In genomic region chr17:47879776-47880452, GRCh38 we compare ENCODE assay signal across 26 cellular contexts. TPM values are rescaled to one million over a fixed set of nuclear protein-coding genes. Genes with fewer than 3 reads are reported as not detected.
"Had no signal": no experiment of that assay in that cellular context is flagged by ENCODE, and none has a peak within 500 bp of the region (broad histone marks: within the 10 kb centered on the region; RNA-seq: fewer than 3 reads in every experiment).

No MANE protein-coding gene starts in this region.

- DNase-seq: dorsolateral prefrontal cortex; effector CD4-positive, alpha-beta T cell; gastrocnemius medialis; head of caudate nucleus; left ventricle myocardium superior; mucosa of descending colon; naive B cell; stimulated activated CD4-positive, alpha-beta T cell treated with anti-CD3 and anti-CD28 coated beads, Interleukin-2, amount 100 ng/mL, for 24 hours; stimulated activated CD4-positive, alpha-beta T cell treated with anti-CD3 and anti-CD28 coated beads, Interleukin-4, amount 100 ng/mL, for 24 hours; stimulated activated naive CD4-positive, alpha-beta T cell treated with Interleukin-2 at 50 U/mL for 16 hours; stomach; thyroid gland had no signal

- H3K4me1 ChIP-seq: thyroid gland had no signal

- H3K27ac Mint-ChIP-seq: memory B cell; progenitor cell of endocrine pancreas; stimulated activated effector memory CD8-positive, alpha-beta T cell treated with anti-CD3 and anti-CD28 coated beads, Interleukin-12 subunit alpha, Interleukin-12 subunit beta, amount 100 ng/mL, for 72 hours had no signal

- H3K79me2 ChIP-seq: parathyroid adenoma had no signal

- ATAC-seq: esophagus mucosa; gastrocnemius medialis; left ventricle myocardium superior; mucosa of descending colon; natural killer cell treated with Interleukin-12 subunit alpha and Interleukin-12 subunit beta and Interleukin-15 and Interleukin-18, amount 100 ng/mL, for 72 hours; sciatic nerve had no signal

- H3K4me3 ChIP-seq: dorsolateral prefrontal cortex, gastrocnemius medialis, lung, mucosa of descending colon, stomach, thyroid gland had no signal

- H3K27ac ChIP-seq: dorsolateral prefrontal cortex, epithelial cell of prostate, gastrocnemius medialis, parathyroid adenoma, stomach, thyroid gland had no signal

- H3K9me3 ChIP-seq: gastrocnemius medialis, mucosa of descending colon, stomach, thyroid gland had no signal

- H3K4me1 Mint-ChIP-seq: memory B cell, neural crest cell had no signal

- H3K27me3 ChIP-seq: thyroid gland had no signal

- H3K4me3 Mint-ChIP-seq: memory B cell; naive B cell; natural killer cell treated with Interleukin-12 subunit alpha and Interleukin-12 subunit beta and Interleukin-15 and Interleukin-18, amount 100 ng/mL, for 72 hours; neural crest cell; stimulated activated effector memory CD8-positive, alpha-beta T cell treated with anti-CD3 and anti-CD28 coated beads, Interleukin-12 subunit alpha, Interleukin-12 subunit beta, amount 100 ng/mL, for 72 hours had no signal

- H3K9ac ChIP-seq: parathyroid adenoma had no signal

- H2AFZ ChIP-seq: parathyroid adenoma had no signal

- H3K9me3 Mint-ChIP-seq: memory B cell; natural killer cell treated with Interleukin-12 subunit alpha and Interleukin-12 subunit beta and Interleukin-15 and Interleukin-18, amount 100 ng/mL, for 72 hours; neural crest cell; stimulated activated effector memory CD8-positive, alpha-beta T cell treated with anti-CD3 and anti-CD28 coated beads, Interleukin-12 subunit alpha, Interleukin-12 subunit beta, amount 100 ng/mL, for 72 hours; type B pancreatic cell had no signal

- H3K36me3 Mint-ChIP-seq: natural killer cell treated with Interleukin-12 subunit alpha and Interleukin-12 subunit beta and Interleukin-15 and Interleukin-18, amount 100 ng/mL, for 72 hours; stimulated activated effector memory CD8-positive, alpha-beta T cell treated with anti-CD3 and anti-CD28 coated beads, Interleukin-12 subunit alpha, Interleukin-12 subunit beta, amount 100 ng/mL, for 72 hours; type B pancreatic cell had no signal

- H3K36me3 ChIP-seq: gastrocnemius medialis, stomach, thyroid gland had no signal

RNA-seq across cellular contexts. Expression of gene LRRC46, which starts 48.4 kb away (rescaled TPM):
- total RNA-seq: glomerular endothelial cell, left ventricle myocardium superior, osteoblast, stomach, urinary bladder had no signal
